Comparison of ENCODE assay signal across 1 cellular context in genomic region chr14:102171173-102172020, GRCh38.
TF ChIP-seq lines count a peak whose summit lies in the region.

No MANE protein-coding gene starts in this region.

TF ChIP-seq in WTC11, 78 proteins besides CTCF, POLR2A, EP300 and RAD21 (continued from another document):
- TF ChIP-seq STAT6 (CRISPR knock-in tag; conservative IDR thresholded peaks at IDR 0.05; ENCODE audit: low read depth) = no peak
- TF ChIP-seq ZNF219 (CRISPR knock-in tag; IDR thresholded peaks at IDR 0.05; ENCODE audit: borderline replicate concordance) = no peak
- TF ChIP-seq NFYB (CRISPR knock-in tag; conservative IDR thresholded peaks at IDR 0.05; ENCODE audit: low read depth) = no peak
